ENCODE assay signal across 9 cellular contexts in genomic region chr15:94576889-94577533, GRCh38.
DNase-seq lines count a peak whose midpoint lies in the region; ATAC-seq, FAIRE-seq and TF ChIP-seq lines count a peak whose summit lies in the region.
"Had no signal": no experiment of that assay in that cellular context is flagged by ENCODE, and none has a peak within 500 bp of the region (broad histone marks: within the 10 kb centered on the region; RNA-seq: fewer than 3 reads in every experiment).

No MANE protein-coding gene starts in this region.

- H3K4me3 ChIP-seq in DOHH2 (ENCODE audit: low read length) (no peak overlapping the region), H1 (ENCODE audit: extremely low read depth in 1 of 4, insufficient read depth in 2 of 4, low read depth in 3 of 4, low read length in 4 of 4) (no peak overlapping the region), lower leg skin (ENCODE audit: low read depth, poor library complexity, severe bottlenecking) (no peak overlapping the region)

- no peak overlapping the region for H3K4ac ChIP-seq in H1 (replicated peaks; ENCODE audit: insufficient read length, low read depth, low read length)

- no peak overlapping the region for H3K14ac ChIP-seq in H1 (ENCODE audit: insufficient read length)

- no peak overlapping the region for H3K56ac ChIP-seq in H1 (replicated peaks; ENCODE audit: insufficient read length, low read depth, low read length)

- no peak overlapping the region for H2BK120ac ChIP-seq in H1 (replicated peaks; ENCODE audit: low read depth, low read length)

- no peaks in the 10 kb centered on the region for H3K4me1 Mint-ChIP-seq in progenitor cell of endocrine pancreas (ENCODE audit: low read depth)
- H3K4me1 Mint-ChIP-seq: activated B cell treated with CpG ODN at 0.5 μM for 24 hours had no signal

- intact Hi-C loops in lower leg skin (cut with DNase I; ENCODE audit: low total_unique reads), result no loop called here

- H2BK12ac ChIP-seq in H1 (ENCODE audit: low read depth, low read length), result no peak overlapping the region

- H3F3A ChIP-seq in DOHH2 (ENCODE audit: control insufficient read depth, insufficient read depth), result no peaks in the 10 kb centered on the region

- H3K4me3 Mint-ChIP-seq in progenitor cell of endocrine pancreas (ENCODE audit: low read depth), result no peak overlapping the region
- H3K4me3 Mint-ChIP-seq: activated B cell treated with CpG ODN at 0.5 μM for 24 hours had no signal

- H3K36me3 ChIP-seq in DOHH2 (ENCODE audit: control insufficient read depth, low read length) (no peaks in the 10 kb centered on the region), H1 (ENCODE audit: control insufficient read depth in 2 of 4, insufficient read depth in 4 of 4, low read length in 3 of 4) (no peaks in the 10 kb centered on the region)

- no peaks in the 10 kb centered on the region for H3K9me2 ChIP-seq in DOHH2 (replicated peaks; ENCODE audit: control insufficient read depth, low read length)

- no peak overlapping the region for H2AK5ac ChIP-seq in H1 (ENCODE audit: low read depth, low read length)

- H3K23me2 ChIP-seq in H1 (ENCODE audit: low read depth, low read length), result no peaks in the 10 kb centered on the region

- H3K4me1 ChIP-seq in DOHH2 (ENCODE audit: control insufficient read depth, low read length), result no peaks in the 10 kb centered on the region
- H3K4me1 ChIP-seq in H1 (replicated peaks in 1 of 4; ENCODE audit: control insufficient read depth in 3 of 4, insufficient read depth in 4 of 4, low read length in 3 of 4), result no peaks in the 10 kb centered on the region

- TF ChIP-seq EP300 in H1 (IDR thresholded peaks at IDR 0.05; ENCODE audit: borderline replicate concordance in 1 of 2, low read depth in 2 of 2, low read length in 2 of 2), result no peak

- H3K18ac ChIP-seq in H1 (ENCODE audit: extremely low read depth, low read length), result no peak overlapping the region

- H3K9ac ChIP-seq in H1 (replicated peaks in 1 of 4; ENCODE audit: extremely low read depth in 1 of 4, low read depth in 3 of 4, low read length in 3 of 4), result no peak overlapping the region

- in situ Hi-C loops in SK-MEL-5 (cut with HindIII; ENCODE audit: low pct_unique_long_range_greater_than_20kb, low sequenced_read_pairs), result no loop called here

- peak; percentile 56 for ATAC-seq in GM19324 (IDR thresholded peaks at IDR 0.05; ENCODE audit: low FRiP score, unreplicated experiment)
- ATAC-seq in HG03342 (IDR thresholded peaks at IDR 0.05; ENCODE audit: unreplicated experiment), result peak; percentile 90

- H3K23ac ChIP-seq in H1 (ENCODE audit: insufficient read length), result no peak overlapping the region

- no peaks in the 10 kb centered on the region for H3K79me1 ChIP-seq in H1 (ENCODE audit: low read depth, low read length)

- H3K27ac Mint-ChIP-seq in progenitor cell of endocrine pancreas, result no peak overlapping the region
- H3K27ac Mint-ChIP-seq: activated B cell treated with CpG ODN at 0.5 μM for 24 hours had no signal

- DNase-seq in SK-MEL-5 (ENCODE audit: low read depth, low spot score), result peak; percentile 66
- DNase-seq in H1 (ENCODE audit: low read depth in 1 of 2, low spot score in 2 of 2), result peak; percentile 31 to 74
- no peak for DNase-seq in progenitor cell of endocrine pancreas (ENCODE audit: low spot score, unreplicated experiment)
- no peak for DNase-seq in lower leg skin (ENCODE audit: low spot score in 2 of 2)
- DNase-seq in A172 (ENCODE audit: low spot score), result no peak
- DNase-seq: activated B cell treated with CpG ODN at 0.5 μM for 24 hours had no signal

- H3K27me3 ChIP-seq in DOHH2 (ENCODE audit: control insufficient read depth, low read length), result peaks cover 7% of the 10 kb centered on the region; the same call in 1 of the 2 replicates
- H3K27me3 ChIP-seq in H1 (replicated peaks in 1 of 4; ENCODE audit: control insufficient read depth in 3 of 4, extremely low read depth in 1 of 4, insufficient read depth in 3 of 4, low read length in 3 of 4), result no peaks in the 10 kb centered on the region

- CTCF ChIA-PET in H1 (lab: Charles Lee; ENCODE audit: partially characterized antibody), result interaction anchor here (0.7 to 2.9 kb wide), 19 partner anchors 8 to 1621 kb away, joined by 3 to 11 read pairs (median 4); no protein-coding TSS in a partner anchor

- no peak overlapping the region for H2BK20ac ChIP-seq in H1 (ENCODE audit: low read length)

- WGBS in H1 (ENCODE audit: extremely low coverage in 1 of 2, insufficient coverage in 1 of 2, insufficient read length in 1 of 2, insufficient replicate concordance in 2 of 2, low coverage in 1 of 2, low lambda C conversion rate in 2 of 2, missing lambda C conversion rate in 1 of 2), 2 experiments, result 50% methylated on average over 12 of the region's 12 CpGs; no CpG with 5 or more reads in 1 of the 2 experiments
- 64 to 68% methylated on average over 12 of the region's 12 CpGs for WGBS in lower leg skin, 2 donors

- peaks cover 14% of the 10 kb centered on the region for H3K27me3 Mint-ChIP-seq in progenitor cell of endocrine pancreas

- TF ChIP-seq RAD21 in H1 (IDR thresholded peaks at IDR 0.05 in 1 of 2, conservative IDR thresholded peaks at IDR 0.05 in 1 of 2; ENCODE audit: low read depth in 2 of 2, low read length in 2 of 2), result peak; percentile 74 to 78

- no peak overlapping the region for H4K8ac ChIP-seq in H1 (ENCODE audit: extremely low read depth, insufficient read depth, low read length)

- H2BK15ac ChIP-seq in H1 (ENCODE audit: low read length), result no peak overlapping the region

- H4K20me1 ChIP-seq in DOHH2 (ENCODE audit: control insufficient read depth, insufficient read depth, low read depth, low read length) (no peaks in the 10 kb centered on the region), H1 (replicated peaks in 1 of 2; ENCODE audit: control insufficient read depth in 1 of 2, insufficient read depth in 2 of 2, low read length in 2 of 2) (no peaks in the 10 kb centered on the region)

- no peaks in the 10 kb centered on the region for H3K9me3 ChIP-seq in DOHH2 (ENCODE audit: control insufficient read depth, insufficient read depth, low read length)
- no peaks in the 10 kb centered on the region for H3K9me3 ChIP-seq in H1 (ENCODE audit: insufficient read depth in 2 of 2, low read depth in 1 of 2, low read length in 1 of 2)

- H4K91ac ChIP-seq in H1 (replicated peaks; ENCODE audit: insufficient read length, low read length), result no peak overlapping the region

- H3K36me3 Mint-ChIP-seq in progenitor cell of endocrine pancreas (ENCODE audit: insufficient read depth), result no peaks in the 10 kb centered on the region

- H3K79me2 ChIP-seq in DOHH2 (ENCODE audit: control insufficient read depth, low read length) (no peaks in the 10 kb centered on the region), H1 (ENCODE audit: control insufficient read depth in 1 of 2, insufficient read depth in 2 of 2, low read length in 2 of 2) (no peaks in the 10 kb centered on the region)

- peak; percentile 83 for FAIRE-seq in H1 (lab: Jason Lieb, UNC)

- H3K27ac ChIP-seq in DOHH2 (ENCODE audit: low read depth, low read length) (no peak overlapping the region), H1 (ENCODE audit: low read depth, low read length) (no peak overlapping the region)

- no peaks in the 10 kb centered on the region for H3K9me3 Mint-ChIP-seq in progenitor cell of endocrine pancreas (ENCODE audit: low read depth)
- H3K9me3 Mint-ChIP-seq: activated B cell treated with CpG ODN at 0.5 μM for 24 hours had no signal

- no peak overlapping the region for H4K5ac ChIP-seq in H1 (ENCODE audit: insufficient read length, low read depth, low read length)

- H2AFZ ChIP-seq in H1 (ENCODE audit: low read length), result no peak overlapping the region; the same call in 1 of the 2 replicates

- H3K4me2 ChIP-seq in DOHH2 (ENCODE audit: low read length), result no peak overlapping the region
- H3K4me2 ChIP-seq in H1 (ENCODE audit: insufficient read depth in 1 of 2, low read depth in 2 of 2, low read length in 2 of 2), result no peak overlapping the region

- no peak overlapping the region for H2BK5ac ChIP-seq in H1 (ENCODE audit: low read depth, low read length)

- POLR2A ChIA-PET in H1 (lab: Charles Lee; ENCODE audit: partially characterized antibody), result no interaction called here

- TF ChIP-seq CTCF in DOHH2 (IDR thresholded peaks at IDR 0.05; ENCODE audit: low read depth, low read length, poor library complexity, severe bottlenecking) (peak; percentile 90), H1 (IDR thresholded peaks at IDR 0.05; ENCODE audit: control extremely low read depth in 1 of 3, insufficient read depth in 1 of 3, low read depth in 1 of 3, low read length in 3 of 3) (peak; percentile 77 to 93 (median 84)), progenitor cell of endocrine pancreas (IDR thresholded peaks at IDR 0.05; ENCODE audit: unreplicated experiment) (peak; percentile 51), lower leg skin (IDR thresholded peaks at IDR 0.05) (no peak)

- TF ChIP-seq POLR2A in H1 (IDR thresholded peaks at IDR 0.05; ENCODE audit: control extremely low read depth in 1 of 2, low read depth in 2 of 2, low read length in 2 of 2), result no peak
- no peak for TF ChIP-seq POLR2A in lower leg skin (IDR thresholded peaks at IDR 0.05)

TF ChIP-seq in H1, 55 proteins besides CTCF, POLR2A, EP300 and RAD21:
- no peak for TF ChIP-seq SP1 (IDR thresholded peaks at IDR 0.05; ENCODE audit: low read depth, low read length)
- 0 out of 2 replicates have a peak, but pooled peaks have one; percentile 71 for TF ChIP-seq RXRA (IDR thresholded peaks at IDR 0.05; ENCODE audit: insufficient read depth, low read depth, low read length)
- TF ChIP-seq CBX5 (IDR thresholded peaks at IDR 0.05; ENCODE audit: low read depth, low read length), result no peak
- TF ChIP-seq TBP (IDR thresholded peaks at IDR 0.05; ENCODE audit: low read depth, low read length), result no peak
- no peak for TF ChIP-seq POU5F1 (IDR thresholded peaks at IDR 0.05; ENCODE audit: low read depth, low read length)
- no peak for TF ChIP-seq HDAC6 (IDR thresholded peaks at IDR 0.05; ENCODE audit: low read depth, low read length)
- TF ChIP-seq MAX (IDR thresholded peaks at IDR 0.05), result 0 out of 2 replicates have a peak, but pooled peaks have one; percentile 47
- no peak for TF ChIP-seq SP4 (IDR thresholded peaks at IDR 0.05; ENCODE audit: low read length)
- TF ChIP-seq ZNF274 (IDR thresholded peaks at IDR 0.05; ENCODE audit: borderline replicate concordance, extremely low read depth, low read length), result no peak
- 0 out of 2 replicates have a peak, but pooled peaks have one; percentile 15 for TF ChIP-seq E2F6 (IDR thresholded peaks at IDR 0.05)

Comparison
In these comparisons a context has a peak if more than half of its experiments do, and no peak if none do; other contexts are left out.
1. CTCF ChIP-seq: peak in DOHH2 (single experiment), H1 (3 of 3) and progenitor cell of endocrine pancreas (single experiment); none in lower leg skin (0 of 3).
2. DNase-seq: peak in SK-MEL-5 (single experiment) and H1 (2 of 2); none in progenitor cell of endocrine pancreas (single experiment), lower leg skin (0 of 2) and A172 (single experiment).